Comparison of ENCODE assay signal across 8 cellular contexts in the genomic region with DNA sequence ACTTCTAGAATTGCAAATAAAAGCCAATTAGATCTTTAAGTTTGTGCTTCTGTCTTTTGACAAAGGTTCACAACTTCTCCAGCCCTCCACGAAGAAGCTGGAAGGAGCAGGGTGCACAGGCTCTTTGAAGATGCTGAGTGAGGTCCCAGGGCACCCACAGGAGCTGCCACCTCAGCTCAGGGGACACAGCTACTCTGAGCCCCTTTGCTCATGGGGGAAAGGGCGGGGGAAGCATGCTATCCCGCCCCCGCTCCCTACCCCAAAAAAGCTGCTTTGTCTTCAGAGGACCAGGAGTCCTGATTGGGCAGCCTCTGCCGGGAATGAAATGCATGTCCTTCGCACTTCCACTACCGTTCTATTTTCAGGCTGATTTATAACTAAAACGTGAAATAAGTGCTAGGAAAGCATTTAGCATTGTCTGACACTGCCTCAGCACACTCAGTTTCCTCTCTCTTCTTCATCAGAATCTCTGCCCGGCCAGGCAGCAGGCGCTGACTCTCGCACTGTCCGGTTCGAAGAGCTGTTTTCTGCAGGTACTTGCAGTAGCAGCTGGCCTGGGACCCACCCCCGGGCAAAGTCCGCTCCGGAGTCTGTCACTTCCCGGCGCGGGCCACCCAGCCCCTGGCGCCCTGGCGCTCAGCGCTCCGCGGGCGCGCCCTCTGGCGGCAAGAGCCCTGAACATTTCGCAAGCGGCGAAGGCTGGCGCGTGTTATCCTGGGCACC. TPM values are rescaled to one million over a fixed set of nuclear protein-coding genes. Genes with fewer than 3 reads are reported as not detected.
DNase-seq lines count a peak whose midpoint lies in the region; ATAC-seq and TF ChIP-seq lines count a peak whose summit lies in the region.

No MANE protein-coding gene starts in this region.

- no peak overlapping the region for H3K18ac ChIP-seq in mesendoderm (ENCODE audit: low read length)

- no peak overlapping the region for H3K27ac Mint-ChIP-seq in CD8-positive, alpha-beta T cell
- H3K27ac Mint-ChIP-seq in effector memory CD8-positive, alpha-beta T cell: no peak overlapping the region

- H3K9me3 ChIP-seq in CD8-positive, alpha-beta T cell (ENCODE audit: low read length): no peaks in the 10 kb centered on the region

- peak overlapping the region; percentile 68 for H3K4me3 Mint-ChIP-seq in CD8-positive, alpha-beta T cell
- H3K4me3 Mint-ChIP-seq in effector memory CD8-positive, alpha-beta T cell: peak overlapping the region; percentile 51 to 54

- H2BK5ac ChIP-seq in mesendoderm (ENCODE audit: low read length): no peak overlapping the region

- no peaks in the 10 kb centered on the region for H3K27me3 ChIP-seq in CD8-positive, alpha-beta T cell (ENCODE audit: insufficient read depth, low read length)
- no peaks in the 10 kb centered on the region for H3K27me3 ChIP-seq in mesendoderm (ENCODE audit: insufficient read depth, low read length, poor library complexity)

- H3K36me3 ChIP-seq in CD8-positive, alpha-beta T cell (ENCODE audit: insufficient read depth, low read length): no peaks in the 10 kb centered on the region
- H3K36me3 ChIP-seq in mesendoderm (ENCODE audit: control insufficient read depth, insufficient read depth, low read length): no peaks in the 10 kb centered on the region

- H3K27ac ChIP-seq in CD8-positive, alpha-beta T cell (ENCODE audit: low read depth, low read length): no peak overlapping the region
- no peak overlapping the region for H3K27ac ChIP-seq in mesendoderm (ENCODE audit: low read depth, low read length)

- POLR2A ChIA-PET in CD8-positive, alpha-beta T cell (lab: Charles Lee): interaction anchor here (0.5 to 0.6 kb wide), 2 partner anchors 283 to 1189 kb away, joined by 3 read pairs; no protein-coding TSS in a partner anchor

- H4K8ac ChIP-seq in mesendoderm (ENCODE audit: low read depth, low read length): no peak overlapping the region

- H2AK5ac ChIP-seq in mesendoderm (ENCODE audit: low read length): no peak overlapping the region

- no peaks in the 10 kb centered on the region for H3K79me2 ChIP-seq in mesendoderm (ENCODE audit: control insufficient read depth, insufficient read depth, low read length)

- no CpG with 5 or more reads among the region's 32 CpGs for WGBS in mesendoderm (ENCODE audit: extremely low coverage, insufficient coverage, low lambda C conversion rate)

- H3K23ac ChIP-seq in mesendoderm (ENCODE audit: low read length): no peak overlapping the region

- H3K9ac ChIP-seq in mesendoderm (ENCODE audit: low read length): no peak overlapping the region

- no peak overlapping the region for H2BK120ac ChIP-seq in mesendoderm (ENCODE audit: low read depth, low read length)

- H3K4me1 ChIP-seq in CD8-positive, alpha-beta T cell (ENCODE audit: insufficient read depth, low read length): peaks cover 4% of the 10 kb centered on the region
- H3K4me1 ChIP-seq in mesendoderm (ENCODE audit: control insufficient read depth, low read depth, low read length): no peaks in the 10 kb centered on the region

- peak overlapping the region; percentile 46 for H3K4me2 ChIP-seq in mesendoderm (ENCODE audit: low read length)

- H3K9me3 Mint-ChIP-seq in CD8-positive, alpha-beta T cell: no peaks in the 10 kb centered on the region
- no peaks in the 10 kb centered on the region for H3K9me3 Mint-ChIP-seq in effector memory CD8-positive, alpha-beta T cell

- H3K79me1 ChIP-seq in mesendoderm (ENCODE audit: low read length): no peaks in the 10 kb centered on the region

- no peaks in the 10 kb centered on the region for H3K36me3 Mint-ChIP-seq in CD8-positive, alpha-beta T cell
- no peaks in the 10 kb centered on the region for H3K36me3 Mint-ChIP-seq in effector memory CD8-positive, alpha-beta T cell (ENCODE audit: insufficient read depth)

- H2BK15ac ChIP-seq in mesendoderm (replicated peaks; ENCODE audit: low read depth): no peak overlapping the region

- H3K4me3 ChIP-seq in CD8-positive, alpha-beta T cell (ENCODE audit: low read depth, low read length): peak overlapping the region; percentile 33
- H3K4me3 ChIP-seq in mesendoderm (ENCODE audit: low read length): no peak overlapping the region

- DNase-seq in CD8-positive, alpha-beta T cell: peak; percentile 62 to 90 (median 76)
- DNase-seq in NCI-H82 treated with DMSO at 0.1 percent for 48 hours (lab: John Stamatoyannopoulos, UW; ENCODE audit: unreplicated experiment): peak; percentile 60
- DNase-seq in activated CD8-positive, alpha-beta memory T cell treated with anti-CD3 and anti-CD28 coated beads for 4 hours (ENCODE audit: low read depth in 2 of 2): peak; percentile 45 to 66
- DNase-seq in effector memory CD8-positive, alpha-beta T cell: peak; percentile 75 to 80 (median 79)
- DNase-seq in mesendoderm: peak; percentile 87
- DNase-seq in stimulated activated CD8-positive, alpha-beta memory T cell treated with anti-CD3 and anti-CD28 coated beads, Interleukin-15, amount 100 ng/mL, for 24 hours (ENCODE audit: low read depth): peak; percentile 73

- no peak overlapping the region for H4K5ac ChIP-seq in mesendoderm (ENCODE audit: low read length)

- H3K27me3 Mint-ChIP-seq in CD8-positive, alpha-beta T cell (ENCODE audit: low read depth): peaks cover 5% of the 10 kb centered on the region
- H3K27me3 Mint-ChIP-seq in effector memory CD8-positive, alpha-beta T cell: peaks cover 6 to 19% of the 10 kb centered on the region in 2 donors

- H3K4me1 Mint-ChIP-seq in CD8-positive, alpha-beta T cell (ENCODE audit: low read depth): no peaks in the 10 kb centered on the region
- H3K4me1 Mint-ChIP-seq in effector memory CD8-positive, alpha-beta T cell (ENCODE audit: low read depth in 2 of 2): peaks cover 0 to 2% of the 10 kb centered on the region in 2 donors

- peak; percentile 94 for ATAC-seq in CD8-positive, alpha-beta T cell
- ATAC-seq in GM19452 (IDR thresholded peaks at IDR 0.05; ENCODE audit: unreplicated experiment) (peak; percentile 98), HG03565 (IDR thresholded peaks at IDR 0.05; ENCODE audit: unreplicated experiment) (peak; percentile 96)
- ATAC-seq in effector memory CD8-positive, alpha-beta T cell (replicated peaks): peak; percentile 99

- peak; percentile 93 for TF ChIP-seq CTCF in CD8-positive, alpha-beta T cell (IDR thresholded peaks at IDR 0.05)

- no peak overlapping the region for H3K56ac ChIP-seq in mesendoderm (ENCODE audit: low read length)

- intact Hi-C loops in CD8-positive, alpha-beta T cell (cut with DNase I, micrococcal nuclease): loop anchor here (1.0 to 10.0 kb wide), 6 partner anchors 45 to 545 kb away; a partner anchor contains a TSS

- H3K4ac ChIP-seq in mesendoderm (ENCODE audit: low read depth, low read length): no peak overlapping the region

- CTCF ChIA-PET in CD8-positive, alpha-beta T cell (lab: Charles Lee): interaction anchor here (0.7 to 11.4 kb wide), 34 partner anchors 9 to 544 kb away, joined by 3 to 159 read pairs (median 4); a partner anchor contains a TSS

RNA-seq across cellular contexts. Expression of a gene that starts 45.5 kb away (rescaled TPM):
- total RNA-seq in CD8-positive, alpha-beta T cell: 1 to 10 TPM; 4.3 to 4.9 TPM
- 4.3 TPM for polyA plus RNA-seq in mesendoderm (2013, experiment 1 of 2)
- 4.4 TPM for polyA plus RNA-seq in mesendoderm (2013, experiment 2 of 2)
